Comparison of ENCODE assay signal across 1 cellular context in genomic region chr3:14235896-14236295, GRCh38.
TF ChIP-seq lines count a peak whose summit lies in the region.

No MANE protein-coding gene starts in this region.

TF ChIP-seq in IMR-90, 13 proteins besides CTCF, POLR2A, EP300 and RAD21:
- TF ChIP-seq ELK1 (IDR thresholded peaks at IDR 0.05; ENCODE audit: borderline replicate concordance, low read depth, low read length) (no peak), NFE2L2 (IDR thresholded peaks at IDR 0.05; ENCODE audit: low read depth, low read length) (no peak), CHD1 (IDR thresholded peaks at IDR 0.05; ENCODE audit: low read depth, low read length) (no peak), USF2 (IDR thresholded peaks at IDR 0.05; ENCODE audit: low read depth, low read length) (no peak), FOS (IDR thresholded peaks at IDR 0.05; ENCODE audit: low read depth, low read length) (no peak), MAFK (IDR thresholded peaks at IDR 0.05; ENCODE audit: low read depth, low read length) (no peak), RFX5 (IDR thresholded peaks at IDR 0.05; ENCODE audit: low read depth, low read length) (no peak), BHLHE40 (IDR thresholded peaks at IDR 0.05; ENCODE audit: low read depth, low read length) (no peak), CEBPB (IDR thresholded peaks at IDR 0.05; ENCODE audit: low read depth, low read length) (no peak), MXI1 (IDR thresholded peaks at IDR 0.05; ENCODE audit: borderline replicate concordance, low read depth, low read length) (no peak), MAZ (IDR thresholded peaks at IDR 0.05; ENCODE audit: borderline replicate concordance, low read depth, low read length) (no peak), RCOR1 (IDR thresholded peaks at IDR 0.05; ENCODE audit: insufficient replicate concordance, low read length) (no peak), SMC3 (IDR thresholded peaks at IDR 0.05; ENCODE audit: low read depth, low read length) (no peak)
